ENCODE assay signal across 27 cellular contexts in the genomic region with DNA sequence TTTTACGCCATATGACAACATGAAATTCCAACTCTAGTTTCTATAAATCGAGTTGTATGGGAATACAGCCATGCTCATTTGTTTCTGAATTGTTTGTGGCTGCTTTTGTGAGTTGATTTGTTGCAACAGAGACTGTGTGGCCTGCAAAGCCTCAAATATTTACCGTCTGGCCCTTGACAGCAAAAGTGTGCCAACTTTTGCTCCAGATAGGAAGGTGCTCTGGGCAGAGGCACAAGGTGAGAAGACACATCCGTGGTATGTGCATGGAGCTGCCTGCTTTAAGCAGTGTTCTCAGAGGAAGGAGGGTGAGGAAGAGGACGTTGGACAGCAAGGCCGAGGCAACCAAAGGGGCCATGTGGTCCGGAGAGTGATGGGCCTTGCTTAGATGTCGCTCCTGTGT. TPM values are rescaled to one million over a fixed set of nuclear protein-coding genes. Genes with fewer than 3 reads are reported as not detected.
"Had no signal": no experiment of that assay in that cellular context is flagged by ENCODE, and none has a peak within 500 bp of the region (broad histone marks: within the 10 kb centered on the region; RNA-seq: fewer than 3 reads in every experiment).

No MANE protein-coding gene starts in this region.

- H3K27me3 Mint-ChIP-seq: activated B cell treated with CpG ODN at 0.5 μM for 24 hours; activated CD4-positive, alpha-beta T cell treated with anti-CD3 and anti-CD28 coated beads for 36 hours; activated naive CD8-positive, alpha-beta T cell treated with anti-CD3 and anti-CD28 coated beads for 36 hours; activated T-cell treated with anti-CD3 and anti-CD28 coated beads, Interleukin-2, amount 50 U/mL, for 24 hours; dendritic cell treated with granulocyte-macrophage colony-stimulating factor and Interleukin-4, amounts not matched to agents 40 ng/mL and 50 ng/mL, for 4 days; stimulated activated naive CD8-positive, alpha-beta T cell treated with anti-CD3 and anti-CD28 coated beads, Interleukin-15, Interleukin-2, amounts not matched to agents 100 ng/mL and 50 ng/mL, for 24 hours had no signal

- H3K4me3 Mint-ChIP-seq: activated B cell treated with CpG ODN at 0.5 μM for 24 hours; activated CD4-positive, alpha-beta T cell treated with anti-CD3 and anti-CD28 coated beads for 36 hours; activated naive CD8-positive, alpha-beta T cell treated with anti-CD3 and anti-CD28 coated beads for 36 hours; activated T-cell treated with anti-CD3 and anti-CD28 coated beads, Interleukin-2, amount 50 U/mL, for 24 hours; dendritic cell treated with granulocyte-macrophage colony-stimulating factor and Interleukin-4, amounts not matched to agents 40 ng/mL and 50 ng/mL, for 4 days; neural crest cell; stimulated activated naive CD8-positive, alpha-beta T cell treated with anti-CD3 and anti-CD28 coated beads, Interleukin-15, Interleukin-2, amounts not matched to agents 100 ng/mL and 50 ng/mL, for 24 hours; T-helper 17 cell had no signal

- H3K27me3 ChIP-seq: suprapubic skin, tibial nerve had no signal

- H3K4me3 ChIP-seq: suprapubic skin, tibial nerve had no signal

- DNase-seq: activated B cell treated with CpG ODN at 0.5 μM for 24 hours; activated CD4-positive, alpha-beta T cell treated with anti-CD3 and anti-CD28 coated beads for 36 hours; activated CD4-positive, alpha-beta T cell treated with anti-CD3 and anti-CD28 coated beads, Interleukin-2, amount 50 U/mL, for 4 hours; activated CD8-positive, alpha-beta memory T cell treated with anti-CD3 and anti-CD28 coated beads for 24 hours; activated CD8-positive, alpha-beta memory T cell treated with anti-CD3 and anti-CD28 coated beads, Interleukin-2, amount 50 U/mL, for 4 hours; activated naive CD4-positive, alpha-beta T cell treated with Interleukin-2 at 50 U/mL for 16 hours; activated naive CD8-positive, alpha-beta T cell treated with anti-CD3 and anti-CD28 coated beads for 36 hours; activated T-cell treated with anti-CD3 and anti-CD28 coated beads, Interleukin-2, amount 50 U/mL, for 24 hours; caudate nucleus; effector CD4-positive, alpha-beta T cell; mesenchymal stem cell; stimulated activated CD4-positive, alpha-beta T cell treated with anti-CD3 and anti-CD28 coated beads, Interleukin-4, amount 100 ng/mL, for 4 hours; SW 1271; T-helper 17 cell had no signal

- FAIRE-seq: endometrium, keratinocyte, urothelium cell line had no signal

- ATAC-seq: activated CD4-positive, alpha-beta T cell treated with anti-CD3 and anti-CD28 coated beads for 36 hours; T-helper 17 cell had no signal

- H3K9me3 Mint-ChIP-seq: activated B cell treated with CpG ODN at 0.5 μM for 24 hours; activated naive CD8-positive, alpha-beta T cell treated with anti-CD3 and anti-CD28 coated beads for 36 hours; activated T-cell treated with anti-CD3 and anti-CD28 coated beads, Interleukin-2, amount 50 U/mL, for 24 hours; activated T-helper 2 cell treated with anti-CD3 and anti-CD28 coated beads, Interferon-gamma antibody, Interleukin-2, Interleukin-4, amounts not matched to agents 10 μg/mL and 5 μg/mL and 100 μg/mL, durations not matched to agents 14 hours and 24 hours and 36 hours; dendritic cell treated with granulocyte-macrophage colony-stimulating factor and Interleukin-4, amounts not matched to agents 40 ng/mL and 50 ng/mL, for 4 days; neural crest cell had no signal

- H3K27ac Mint-ChIP-seq: activated B cell treated with CpG ODN at 0.5 μM for 24 hours; activated CD4-positive, alpha-beta T cell treated with anti-CD3 and anti-CD28 coated beads for 36 hours; activated naive CD8-positive, alpha-beta T cell treated with anti-CD3 and anti-CD28 coated beads for 36 hours; activated T-cell treated with anti-CD3 and anti-CD28 coated beads, Interleukin-2, amount 50 U/mL, for 24 hours; activated T-helper 2 cell treated with anti-CD3 and anti-CD28 coated beads, Interferon-gamma antibody, Interleukin-2, Interleukin-4, amounts not matched to agents 10 μg/mL and 5 μg/mL and 100 μg/mL, durations not matched to agents 14 hours and 24 hours and 36 hours; dendritic cell treated with granulocyte-macrophage colony-stimulating factor and Interleukin-4, amounts not matched to agents 40 ng/mL and 50 ng/mL, for 4 days; stimulated activated naive CD8-positive, alpha-beta T cell treated with anti-CD3 and anti-CD28 coated beads, Interleukin-15, Interleukin-2, amounts not matched to agents 100 ng/mL and 50 ng/mL, for 24 hours; T-helper 17 cell had no signal

- H3K4me1 ChIP-seq: suprapubic skin, tibial nerve had no signal

- H3K4me1 Mint-ChIP-seq: activated B cell treated with CpG ODN at 0.5 μM for 24 hours; activated CD4-positive, alpha-beta T cell treated with anti-CD3 and anti-CD28 coated beads for 36 hours; activated naive CD8-positive, alpha-beta T cell treated with anti-CD3 and anti-CD28 coated beads for 36 hours; neural crest cell; T-helper 17 cell had no signal

- H3K9me3 ChIP-seq: suprapubic skin, tibial nerve had no signal

- H3K27ac ChIP-seq: suprapubic skin, tibial nerve had no signal

- H3K36me3 ChIP-seq: suprapubic skin, tibial nerve had no signal

- H3K36me3 Mint-ChIP-seq: activated naive CD8-positive, alpha-beta T cell treated with anti-CD3 and anti-CD28 coated beads for 36 hours had no signal

RNA-seq across cellular contexts. Expression of a gene that starts 57.4 kb away (rescaled TPM):
- total RNA-seq: activated B cell treated with CpG ODN at 0.5 μM for 24 hours; activated CD4-positive, alpha-beta T cell treated with anti-CD3 and anti-CD28 coated beads for 36 hours; activated naive CD8-positive, alpha-beta T cell treated with anti-CD3 and anti-CD28 coated beads for 36 hours; activated T-helper 2 cell treated with anti-CD3 and anti-CD28 coated beads, Interferon-gamma antibody, Interleukin-2, Interleukin-4, amounts not matched to agents 10 μg/mL and 5 μg/mL and 100 μg/mL, durations not matched to agents 14 hours and 24 hours and 36 hours; epithelial cell of proximal tubule; fibroblast of villous mesenchyme; mononuclear cell; neural crest cell; posterior vena cava; T-helper 17 cell had no signal
- polyA plus RNA-seq: keratinocyte had no signal
